Comparison of ENCODE assay signal across 8 cellular contexts in the genomic region with DNA sequence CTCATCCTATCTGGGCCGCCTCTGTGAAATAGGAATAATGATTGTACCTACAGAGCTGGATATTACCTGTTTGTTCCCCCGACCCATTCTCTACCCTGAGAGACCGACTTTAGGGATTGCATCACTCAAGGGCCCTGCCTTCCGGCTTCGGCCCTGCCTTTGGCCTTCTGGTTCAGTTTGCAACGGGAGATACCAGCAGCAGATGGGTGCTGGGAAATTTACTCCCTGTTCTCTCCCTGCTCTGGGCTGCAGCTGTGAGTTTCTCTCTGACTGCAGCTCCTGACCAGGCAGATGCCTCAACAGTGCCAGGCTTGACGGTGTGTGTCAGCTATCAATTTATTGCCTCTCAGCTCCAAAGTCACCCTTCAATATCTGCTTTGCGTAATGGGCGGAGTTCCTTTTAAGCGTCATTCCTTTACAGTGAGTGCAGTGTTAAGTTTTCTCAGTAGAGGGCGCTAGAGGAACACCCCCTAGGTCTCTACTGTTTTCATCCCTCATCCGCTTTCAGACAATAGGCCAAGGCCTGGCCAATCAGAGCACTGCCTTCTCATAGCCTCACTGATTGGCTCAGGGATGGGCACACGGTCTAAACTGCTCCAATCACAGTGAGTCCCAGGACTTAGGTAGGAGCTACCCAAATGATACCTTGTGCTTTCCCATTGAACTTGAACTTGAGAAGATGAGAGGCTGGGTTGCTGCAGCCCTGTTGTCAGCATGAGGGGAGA. TPM values are rescaled to one million over a fixed set of nuclear protein-coding genes. Genes with fewer than 3 reads are reported as not detected.
DNase-seq lines count a peak whose midpoint lies in the region; ATAC-seq and TF ChIP-seq lines count a peak whose summit lies in the region.

No MANE protein-coding gene starts in this region.

- ATAC-seq in HG03139 (IDR thresholded peaks at IDR 0.05; ENCODE audit: unreplicated experiment), result peak; percentile 78
- peak; percentile 98 for ATAC-seq in activated CD8-positive, alpha-beta T cell treated with anti-CD3 and anti-CD28 coated beads, Interleukin-2, amount 10 ng/mL, durations not matched to agents 7 days and 5 days
- peak; percentile 22 for ATAC-seq in Right ventricle myocardium superior (ENCODE audit: poor library complexity)

- H3K4me3 Mint-ChIP-seq in activated CD8-positive, alpha-beta T cell treated with anti-CD3 and anti-CD28 coated beads, Interleukin-2, amount 10 ng/mL, durations not matched to agents 7 days and 5 days, result no peak overlapping the region

- H3K27me3 Mint-ChIP-seq in activated CD8-positive, alpha-beta T cell treated with anti-CD3 and anti-CD28 coated beads, Interleukin-2, amount 10 ng/mL, durations not matched to agents 7 days and 5 days (ENCODE audit: low read depth), result peaks cover 5% of the 10 kb centered on the region

- no peaks in the 10 kb centered on the region for H3K9me3 Mint-ChIP-seq in activated CD8-positive, alpha-beta T cell treated with anti-CD3 and anti-CD28 coated beads, Interleukin-2, amount 10 ng/mL, durations not matched to agents 7 days and 5 days (ENCODE audit: insufficient read depth)

- H3K27ac Mint-ChIP-seq in activated CD8-positive, alpha-beta T cell treated with anti-CD3 and anti-CD28 coated beads, Interleukin-2, amount 10 ng/mL, durations not matched to agents 7 days and 5 days, result no peak overlapping the region

- CTCF ChIA-PET in activated CD8-positive, alpha-beta T cell treated with anti-CD3 and anti-CD28 coated beads, Interleukin-2, amount 10 ng/mL, durations not matched to agents 7 days and 5 days (lab: Charles Lee), result interaction anchor here (0.6 to 5.2 kb wide), 15 partner anchors 8 to 605 kb away, joined by 3 to 37 read pairs (median 3); partner anchors contain the start of gene BCAS4

- POLR2A ChIA-PET in activated CD8-positive, alpha-beta T cell treated with anti-CD3 and anti-CD28 coated beads, Interleukin-2, amount 10 ng/mL, durations not matched to agents 7 days and 5 days (lab: Charles Lee), result interaction anchor here (1.0 kb wide), 1 partner anchor 35 kb away, joined by 4 read pairs; the partner anchor contains the start of gene DPM1

- no peak overlapping the region for H3K4me3 ChIP-seq in retinal pigment epithelial cell (ENCODE audit: low read length)

- TF ChIP-seq CTCF in retinal pigment epithelial cell (conservative IDR thresholded peaks at IDR 0.05; ENCODE audit: low read depth, low read length), result peak; percentile 76

- intact Hi-C loops in Right ventricle myocardium superior (cut with DNase I), result no loop called here

- no peaks in the 10 kb centered on the region for H3K36me3 Mint-ChIP-seq in activated CD8-positive, alpha-beta T cell treated with anti-CD3 and anti-CD28 coated beads, Interleukin-2, amount 10 ng/mL, durations not matched to agents 7 days and 5 days (ENCODE audit: low read depth)

- H3K4me1 Mint-ChIP-seq in activated CD8-positive, alpha-beta T cell treated with anti-CD3 and anti-CD28 coated beads, Interleukin-2, amount 10 ng/mL, durations not matched to agents 7 days and 5 days (ENCODE audit: low read depth), result no peaks in the 10 kb centered on the region

- peak; percentile 59 for DNase-seq in activated CD8-positive, alpha-beta memory T cell treated with anti-CD3 and anti-CD28 coated beads for 24 hours
- DNase-seq in activated CD8-positive, alpha-beta memory T cell treated with anti-CD3 and anti-CD28 coated beads, Interleukin-2, amount 50 U/mL, for 4 hours, result no peak
- DNase-seq in NCI-H460 (ENCODE audit: extremely low read depth, low read depth) (peak; percentile 88), Right ventricle myocardium superior (no peak), retinal pigment epithelial cell (ENCODE audit: low read depth) (no peak), activated gamma-delta T cell (lab: John Stamatoyannopoulos, UW) (no peak)
- peak; percentile 64 for DNase-seq in activated CD8-positive, alpha-beta T cell treated with anti-CD3 and anti-CD28 coated beads, Interleukin-2, amount 10 ng/mL, durations not matched to agents 7 days and 5 days

RNA-seq across cellular contexts. Expression of gene KCNG1, which starts 30.0 kb away (rescaled TPM):
- 77.5 and 84.3 TPM in 2 replicates for total RNA-seq in NCI-H460 (2014; rRNA removed; shearing (Covaris generic))
- polyA plus RNA-seq in NCI-H460 (2014; cell fraction: nucleus; rRNA removed), result 112 and 122 TPM in 2 replicates
- total RNA-seq in activated CD8-positive, alpha-beta T cell treated with anti-CD3 and anti-CD28 coated beads, Interleukin-2, amount 10 ng/mL, durations not matched to agents 7 days and 5 days, result not detected
- 0.32 TPM for total RNA-seq in Right ventricle myocardium superior

RNA-seq across cellular contexts. Expression of gene MOCS3, which starts 34.3 kb away (rescaled TPM):
- total RNA-seq in NCI-H460 (2014; rRNA removed; shearing (Covaris generic)), result 6.4 and 6.5 TPM in 2 replicates
- 5.3 and 7.1 TPM in 2 replicates for polyA plus RNA-seq in NCI-H460 (2014; cell fraction: nucleus; rRNA removed)
- total RNA-seq in activated CD8-positive, alpha-beta T cell treated with anti-CD3 and anti-CD28 coated beads, Interleukin-2, amount 10 ng/mL, durations not matched to agents 7 days and 5 days, result 1 to 10 TPM; 4.8 to 5.7 TPM
- 2.9 TPM for total RNA-seq in Right ventricle myocardium superior

RNA-seq across cellular contexts. Expression of gene DPM1, which starts 34.6 kb away (rescaled TPM):
- total RNA-seq in NCI-H460 (2014; rRNA removed; shearing (Covaris generic)), result 87.7 and 102 TPM in 2 replicates
- 114 and 185 TPM in 2 replicates for polyA plus RNA-seq in NCI-H460 (2014; cell fraction: nucleus; rRNA removed)
- 10 to 100 TPM; 50.6 to 53.0 TPM for total RNA-seq in activated CD8-positive, alpha-beta T cell treated with anti-CD3 and anti-CD28 coated beads, Interleukin-2, amount 10 ng/mL, durations not matched to agents 7 days and 5 days
- total RNA-seq in Right ventricle myocardium superior, result 36.3 TPM

Comparison
In these comparisons a context has a peak if more than half of its experiments do, and no peak if none do; other contexts are left out.
1. DNase-seq: peak in activated CD8-positive, alpha-beta memory T cell treated with anti-CD3 and anti-CD28 coated beads for 24 hours (single experiment), NCI-H460 (single experiment) and activated CD8-positive, alpha-beta T cell treated with anti-CD3 and anti-CD28 coated beads, Interleukin-2, amount 10 ng/mL, durations not matched to agents 7 days and 5 days (single experiment); none in activated CD8-positive, alpha-beta memory T cell treated with anti-CD3 and anti-CD28 coated beads, Interleukin-2, amount 50 U/mL, for 4 hours (single experiment), Right ventricle myocardium superior (single experiment), retinal pigment epithelial cell (single experiment) and activated gamma-delta T cell (single experiment).
2. ATAC-seq: peak in every context shown above with its lines; median percentile 98 in activated CD8-positive, alpha-beta T cell treated with anti-CD3 and anti-CD28 coated beads, Interleukin-2, amount 10 ng/mL, durations not matched to agents 7 days and 5 days; 78 in HG03139; 22 in Right ventricle myocardium superior.
3. RNA of gene KCNG1, which starts 30.0 kb away (total RNA-seq): 77.5 to 84.3 TPM in NCI-H460; 0.32 TPM in Right ventricle myocardium superior (single experiment) and not detected in activated CD8-positive, alpha-beta T cell treated with anti-CD3 and anti-CD28 coated beads, Interleukin-2, amount 10 ng/mL, durations not matched to agents 7 days and 5 days; every median in the first group is over 10 times any median in the second.